In genomic region chr11:125550780-125551179, GRCh38 we compare ENCODE assay signal across 32 cellular contexts. TPM values are rescaled to one million over a fixed set of nuclear protein-coding genes. Genes with fewer than 3 reads are reported as not detected.
A peak's percentile ranks its signal among the peaks of the same experiment; 100 is the strongest.
DNase-seq lines count a peak whose midpoint lies in the region; ATAC-seq, FAIRE-seq and TF ChIP-seq lines count a peak whose summit lies in the region.
"Had no signal": no experiment of that assay in that cellular context is flagged by ENCODE, and none has a peak within 500 bp of the region (broad histone marks: within the 10 kb centered on the region; RNA-seq: fewer than 3 reads in every experiment).

No MANE protein-coding gene starts in this region.

- POLR2A ChIA-PET in K562 (lab: Yijun Ruan, JAX): no interaction called here

- H3K9me1 ChIP-seq in K562 (ENCODE audit: control insufficient read depth, insufficient read depth, low read length): no peaks in the 10 kb centered on the region

- H4K20me1 ChIP-seq in BLaER1 (no peaks in the 10 kb centered on the region), K562 (replicated peaks; ENCODE audit: control insufficient read depth, insufficient read depth, low read length) (no peaks in the 10 kb centered on the region)
- H4K20me1 ChIP-seq: BLaER1 treated with 17β-estradiol and CSF1 and Interleukin-3, amounts not matched to agents 10 nM and 100 nM had no signal

- H3K9me3 ChIP-seq in BLaER1 (peaks cover 59% of the 10 kb centered on the region), K562 (replicated peaks; ENCODE audit: control insufficient read depth, insufficient read depth, low read depth, low read length) (no peaks in the 10 kb centered on the region; the same call in 1 of the 2 replicates)

- H3K79me2 ChIP-seq in K562 (ENCODE audit: control insufficient read depth, insufficient read depth, low read length): no peaks in the 10 kb centered on the region

- H3K9ac ChIP-seq in BLaER1: no peak overlapping the region
- H3K9ac ChIP-seq in K562 (ENCODE audit: insufficient read depth in 1 of 2, low read depth in 2 of 2, low read length in 2 of 2): no peak overlapping the region
- H3K9ac ChIP-seq: BLaER1 treated with 17β-estradiol and CSF1 and Interleukin-3, amounts not matched to agents 10 nM and 100 nM had no signal

- ATAC-seq in K562: no peak
- ATAC-seq in HG03097 (IDR thresholded peaks at IDR 0.05; ENCODE audit: low FRiP score, unreplicated experiment): no peak
- no peak for ATAC-seq in HG03280 (IDR thresholded peaks at IDR 0.05; ENCODE audit: unreplicated experiment)
- ATAC-seq: A549; CD8-positive, alpha-beta T cell had no signal

- TF ChIP-seq RAD21 in K562 (CRISPR knock-in tag; conservative IDR thresholded peaks at IDR 0.05 in 1 of 2, IDR thresholded peaks at IDR 0.05 in 1 of 2): no peak

- no peaks in the 10 kb centered on the region for H3K27me3 ChIP-seq in BLaER1
- no peaks in the 10 kb centered on the region for H3K27me3 ChIP-seq in K562 (ENCODE audit: control insufficient read depth in 2 of 2, insufficient read depth in 2 of 2, low read length in 2 of 2)
- H3K27me3 ChIP-seq: BE2C; BLaER1 treated with 17β-estradiol and CSF1 and Interleukin-3, amounts not matched to agents 10 nM and 100 nM had no signal

- DNase-seq in GM12891 (ENCODE audit: insufficient read length, low spot score) (no peak), K562 (ENCODE audit: extremely low read depth in 1 of 4, low spot score in 3 of 4) (peak in 1 of 4 experiments; percentile 51)
- DNase-seq in effector CD8-positive, alpha-beta T cell (lab: John Stamatoyannopoulos, UW): no peak
- DNase-seq: 8988T; ACHN; AML-193; BE2C; C1 segment of cervical spinal cord; Caco-2; Calu3; CD4-positive, alpha-beta memory T cell; CD4-positive, alpha-beta T cell; CD4-positive, CD25-positive, alpha-beta regulatory T cell; CD8-positive, alpha-beta memory T cell; CD8-positive, alpha-beta T cell; COR-L47; DMS 273 treated with DMSO at 0.1 percent for 48 hours; DMS153; DMS53; DMS79; DMS79 treated with DMSO at 0.1 percent for 48 hours; DND-41; EL had no signal

- H3K4me1 ChIP-seq in BLaER1 (peaks cover 9% of the 10 kb centered on the region), K562 (replicated peaks in 1 of 2; ENCODE audit: control insufficient read depth in 2 of 2, insufficient read depth in 2 of 2, low read length in 2 of 2) (peaks cover 12 to 54% of the 10 kb centered on the region in 2 experiments)
- H3K4me1 ChIP-seq: A549, BE2C, Caco-2 had no signal

- in situ Hi-C loops in K562 (cut with MboI): loop anchor here (10.0 kb wide), 1 partner anchor 324 kb away; no protein-coding TSS in a partner anchor

- intact Hi-C loops in K562 (cut with micrococcal nuclease): loop anchor here (5.0 to 10.0 kb wide), 4 partner anchors 38 to 174 kb away; partner anchors contain the start of gene CHEK1

- H3K4me3 ChIP-seq in BLaER1 (no peak overlapping the region), K562 (no peak overlapping the region)
- H3K4me3 ChIP-seq: A549; BLaER1 treated with 17β-estradiol and CSF1 and Interleukin-3, amounts not matched to agents 10 nM and 100 nM had no signal

- 13% methylated on average over 1 of the region's 1 CpG for WGBS in K562 (ENCODE audit: insufficient coverage, low coverage, missing lambda C conversion rate)

- BruUV-seq in K562 (replicated peaks; lab: Mats Ljungman, UMichigan): no TSS peak

- no peak overlapping the region; the same call in 1 of the 2 replicates for H2AFZ ChIP-seq in K562 (ENCODE audit: low read depth, low read length)

- no peak for TF ChIP-seq CTCF in K562 (IDR thresholded peaks at IDR 0.05 in 2 of 3, conservative IDR thresholded peaks at IDR 0.05 in 1 of 3; ENCODE audit: insufficient read depth in 2 of 3, low read depth in 1 of 3, low read length in 3 of 3)

- CTCF ChIA-PET in K562 (lab: Yijun Ruan, JAX; ENCODE audit: low intra/inter-chr PET ratio): no interaction called here

- TF ChIP-seq POLR2A in GM12891 (IDR thresholded peaks at IDR 0.05; ENCODE audit: low read depth, low read length): no peak
- TF ChIP-seq POLR2A in K562 (conservative IDR thresholded peaks at IDR 0.05): no peak

- H3K27ac ChIP-seq in BLaER1 (no peak overlapping the region), K562 (ENCODE audit: extremely low read depth, low read depth, low read length) (peak overlapping the region; percentile 69; the same call in 1 of the 3 replicates)
- H3K27ac ChIP-seq: 22Rv1; A549; BLaER1 treated with 17β-estradiol and CSF1 and Interleukin-3, amounts not matched to agents 10 nM and 100 nM; C4-2B had no signal

- H3K36me3 ChIP-seq in BLaER1 (no peaks in the 10 kb centered on the region), K562 (ENCODE audit: control insufficient read depth, insufficient read depth, low read length) (no peaks in the 10 kb centered on the region)
- H3K36me3 ChIP-seq: BE2C had no signal

- no peak for TF ChIP-seq EP300 in K562 (IDR thresholded peaks at IDR 0.05; ENCODE audit: low read length)

- FAIRE-seq in GM12891 (lab: Jason Lieb, UNC): peak; percentile 54
- FAIRE-seq in K562 (lab: Jason Lieb, UNC): no peak
- FAIRE-seq: A204.1, A549, D721Med had no signal

- peak overlapping the region; percentile 51 for H3K4me2 ChIP-seq in BLaER1
- no peak overlapping the region; the same call in 1 of the 2 replicates for H3K4me2 ChIP-seq in K562 (ENCODE audit: insufficient read depth, low read length)
- H3K4me2 ChIP-seq: A549 had no signal

TF ChIP-seq in GM12891, 5 proteins besides CTCF, POLR2A, EP300 and RAD21 (continues in another document):
- no peak for TF ChIP-seq POLR2AphosphoS5 (IDR thresholded peaks at IDR 0.05; ENCODE audit: low read depth, low read length)
- no peak for TF ChIP-seq POU2F2 (IDR thresholded peaks at IDR 0.05; ENCODE audit: low read depth, low read length)

TF ChIP-seq in K562, 482 proteins besides CTCF, POLR2A, EP300 and RAD21 (continues in another document):
- TF ChIP-seq CBFA2T3 (IDR thresholded peaks at IDR 0.05): 0 out of 2 replicates have a peak, but pooled peaks have one; percentile 24
- no peak for TF ChIP-seq ZKSCAN3 (CRISPR knock-in tag; IDR thresholded peaks at IDR 0.05)

RNA-seq across cellular contexts. Expression of gene EI24, which starts 18.5 kb away (rescaled TPM):
- 35.7 TPM for polyA plus RNA-seq in GM12891 (2012; ENCODE audit: low read depth, missing spikeins)
- 79.5 and 79.6 TPM in 2 replicates for total RNA-seq in K562 (2011; cell fraction: chromatin; rRNA removed; ENCODE audit: low replicate concordance)
- total RNA-seq in K562 (2011; cell fraction: nucleolus; rRNA removed): 86.2 and 96.6 TPM in 2 replicates
- total RNA-seq in K562 (2011; cell fraction: nucleoplasm; rRNA removed): 142 and 189 TPM in 2 replicates
- total RNA-seq in K562 (2014; rRNA removed): 151 and 192 TPM in 2 replicates
- total RNA-seq in K562 (2014; rRNA removed; fragmentation: Illumina TruSeq; extraction: Trizol): 187 and 198 TPM in 2 replicates
- total RNA-seq in K562 (2015; rRNA removed; fragmentation: Illumina TruSeq; extraction: Trizol): 160 and 168 TPM in 2 replicates
- total RNA-seq in K562 (2021): 159 and 165 TPM in 2 replicates
- polyA plus RNA-seq in K562 (2011; rRNA removed): 128 and 239 TPM in 2 replicates
- polyA plus RNA-seq in K562 (2011; cell fraction: cytosol; rRNA removed): 178 and 192 TPM in 2 replicates
- 52.1 and 69.8 TPM in 2 replicates for polyA plus RNA-seq in K562 (2011; cell fraction: nucleus; rRNA removed)
- 121 and 150 TPM in 2 replicates for polyA plus RNA-seq in K562 (2012)
- polyA plus RNA-seq in K562 (2014; fragmentation: Illumina TruSeq; extraction: Trizol): 249 and 260 TPM in 2 replicates
- 10 to 100 TPM; 50.4 to 72.2 TPM for polyA plus RNA-seq in K562 (2014; fragmentation: Nextera tagmentation; extraction: Ambion mirVana)
- 182 and 210 TPM in 2 replicates for polyA plus RNA-seq in K562 (2014; rRNA removed)
- polyA minus RNA-seq in K562 (2011; rRNA and poly(A)+ RNA removed): 155 and 274 TPM in 2 replicates
- polyA minus RNA-seq in K562 (2011; cell fraction: cytosol; rRNA and poly(A)+ RNA removed): 34.8 and 79.5 TPM in 2 replicates
- 17.2 and 23.3 TPM in 2 replicates for polyA minus RNA-seq in K562 (2011; cell fraction: nucleus; rRNA and poly(A)+ RNA removed)

RNA-seq across cellular contexts. Expression of gene STT3A, which starts 41.9 kb away (rescaled TPM):
- polyA plus RNA-seq in GM12891 (2012; ENCODE audit: low read depth, missing spikeins): 55.0 TPM
- total RNA-seq in K562 (2011; cell fraction: chromatin; rRNA removed; ENCODE audit: low replicate concordance): 340 and 391 TPM in 2 replicates
- 528 and 545 TPM in 2 replicates for total RNA-seq in K562 (2011; cell fraction: nucleolus; rRNA removed)
- 415 and 429 TPM in 2 replicates for total RNA-seq in K562 (2011; cell fraction: nucleoplasm; rRNA removed)
- total RNA-seq in K562 (2014; rRNA removed) (70.7 and 95.7 TPM in 2 replicates), K562 (2014; rRNA removed; fragmentation: Illumina TruSeq; extraction: Trizol) (192 and 210 TPM in 2 replicates), K562 (2015; rRNA removed; fragmentation: Illumina TruSeq; extraction: Trizol) (159 and 165 TPM in 2 replicates), K562 (2021) (148 and 167 TPM in 2 replicates)
- polyA plus RNA-seq in K562 (2011; rRNA removed) (208 and 296 TPM in 2 replicates), K562 (2014; fragmentation: Illumina TruSeq; extraction: Trizol) (170 and 212 TPM in 2 replicates), K562 (2014; fragmentation: Nextera tagmentation; extraction: Ambion mirVana) (100 to 1,000 TPM; 197 to 330 TPM), K562 (2014; rRNA removed) (73.3 and 108 TPM in 2 replicates)
- 224 and 257 TPM in 2 replicates for polyA plus RNA-seq in K562 (2011; cell fraction: cytosol; rRNA removed)
- 171 and 194 TPM in 2 replicates for polyA plus RNA-seq in K562 (2011; cell fraction: nucleus; rRNA removed)
- 171 and 200 TPM in 2 replicates for polyA plus RNA-seq in K562 (2012)
- polyA minus RNA-seq in K562 (2011; rRNA and poly(A)+ RNA removed): 589 and 1,261 TPM in 2 replicates
- 132 and 273 TPM in 2 replicates for polyA minus RNA-seq in K562 (2011; cell fraction: cytosol; rRNA and poly(A)+ RNA removed)
- polyA minus RNA-seq in K562 (2011; cell fraction: nucleus; rRNA and poly(A)+ RNA removed): 106 and 141 TPM in 2 replicates

RNA-seq across cellular contexts. Expression of gene FEZ1, which starts 54.7 kb away (rescaled TPM):
- 5.9 TPM for polyA plus RNA-seq in GM12891 (2012; ENCODE audit: low read depth, missing spikeins)
- total RNA-seq in K562 (2011; cell fraction: chromatin; rRNA removed; ENCODE audit: low replicate concordance): 4.1 and 5.5 TPM in 2 replicates
- 1.3 and 1.6 TPM in 2 replicates for total RNA-seq in K562 (2011; cell fraction: nucleolus; rRNA removed)
- total RNA-seq in K562 (2011; cell fraction: nucleoplasm; rRNA removed): 5.9 and 6.2 TPM in 2 replicates
- total RNA-seq in K562 (2014; rRNA removed) (6.7 and 10.0 TPM in 2 replicates), K562 (2014; rRNA removed; fragmentation: Illumina TruSeq; extraction: Trizol) (7.5 and 8.5 TPM in 2 replicates), K562 (2015; rRNA removed; fragmentation: Illumina TruSeq; extraction: Trizol) (8.1 and 8.8 TPM in 2 replicates), K562 (2021) (7.9 and 8.2 TPM in 2 replicates)
- polyA plus RNA-seq in K562 (2011; rRNA removed) (10.6 and 13.0 TPM in 2 replicates), K562 (2014; fragmentation: Illumina TruSeq; extraction: Trizol) (9.2 and 11.2 TPM in 2 replicates), K562 (2014; fragmentation: Nextera tagmentation; extraction: Ambion mirVana) (1 to 10 TPM; 4.6 to 5.1 TPM), K562 (2014; rRNA removed) (6.6 and 9.2 TPM in 2 replicates)
- 7.9 and 11.9 TPM in 2 replicates for polyA plus RNA-seq in K562 (2011; cell fraction: cytosol; rRNA removed)
- 4.2 and 9.9 TPM in 2 replicates for polyA plus RNA-seq in K562 (2011; cell fraction: nucleus; rRNA removed)
- polyA plus RNA-seq in K562 (2012): 11.3 and 11.6 TPM in 2 replicates
- 7.7 and 14.4 TPM in 2 replicates for polyA minus RNA-seq in K562 (2011; rRNA and poly(A)+ RNA removed)
- 4.2 and 6.9 TPM in 2 replicates for polyA minus RNA-seq in K562 (2011; cell fraction: cytosol; rRNA and poly(A)+ RNA removed)
- 0.94 and 4.2 TPM in 2 replicates for polyA minus RNA-seq in K562 (2011; cell fraction: nucleus; rRNA and poly(A)+ RNA removed)
- total RNA-seq: CD4-positive, alpha-beta T cell had no signal
